8 cellular contexts compared by ENCODE assay signal in the genomic region with DNA sequence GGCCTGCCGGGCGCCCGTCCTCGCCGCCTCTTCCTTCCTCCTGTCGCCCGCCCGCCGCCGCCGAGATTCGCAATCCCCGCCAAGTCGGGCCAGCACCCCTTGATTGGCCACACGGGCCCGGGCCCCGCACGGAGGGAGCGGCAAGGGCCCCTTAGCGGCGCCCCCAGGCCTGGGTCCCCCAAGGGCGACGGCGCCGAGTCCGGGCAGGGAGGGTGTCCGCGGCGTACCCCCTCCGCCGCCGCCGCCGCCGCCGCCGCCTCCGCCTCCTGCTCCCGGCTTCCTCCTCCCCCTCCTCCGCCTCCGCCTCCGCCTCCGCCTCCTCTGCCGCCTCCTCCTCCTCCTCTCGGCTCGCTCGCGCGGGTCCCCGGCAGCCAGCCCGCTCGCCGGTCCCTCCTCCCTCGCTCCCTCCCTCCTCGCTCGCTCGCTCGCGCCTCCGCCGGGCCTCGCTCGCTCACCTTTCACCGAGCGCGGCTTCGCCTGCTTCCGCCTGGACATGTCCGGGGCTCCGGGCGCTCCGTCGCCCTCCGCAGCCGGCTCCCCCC. TPM values are rescaled to one million over a fixed set of nuclear protein-coding genes. Genes with fewer than 3 reads are reported as not detected.
DNase-seq lines count a peak whose midpoint lies in the region; ATAC-seq, FAIRE-seq and TF ChIP-seq lines count a peak whose summit lies in the region.

No MANE protein-coding gene starts in this region.

- no peak for TF ChIP-seq CTCF in cardiac muscle cell (IDR thresholded peaks at IDR 0.05; ENCODE audit: low read depth, low read length)
- TF ChIP-seq CTCF in pancreas (IDR thresholded peaks at IDR 0.05): no peak

- no peaks in the 10 kb centered on the region for H3K36me3 ChIP-seq in CD4-positive, CD25-positive, alpha-beta regulatory T cell (ENCODE audit: control insufficient read depth, insufficient read depth, low read length)
- H3K36me3 ChIP-seq in adipocyte (ENCODE audit: control insufficient read depth, insufficient read depth, low read length, severe bottlenecking) (no peaks in the 10 kb centered on the region), cardiac muscle cell (no peaks in the 10 kb centered on the region), pancreas (no peaks in the 10 kb centered on the region)

- peaks cover 0 to 22% (median 5%) of the 10 kb centered on the region in 4 donors for H3K4me1 Mint-ChIP-seq in CD4-positive, CD25-positive, alpha-beta regulatory T cell

- peak; percentile 31 to 72 (median 44) for DNase-seq in CD4-positive, CD25-positive, alpha-beta regulatory T cell
- DNase-seq in adipocyte (ENCODE audit: low read depth) (peak; percentile 94), cardiac muscle cell (ENCODE audit: low read depth in 1 of 2, low spot score in 1 of 2) (peak; percentile 93 to 94), pancreas (peak; percentile 89 to 96 (median 93))

- H3K27ac Mint-ChIP-seq in CD4-positive, CD25-positive, alpha-beta regulatory T cell: no peak overlapping the region

- TF ChIP-seq EP300 in Ishikawa (IDR thresholded peaks at IDR 0.05; ENCODE audit: borderline replicate concordance): peak; percentile 43; the same call in 1 of the 2 replicates

- peaks cover 41% of the 10 kb centered on the region for H3K4me1 ChIP-seq in CD4-positive, CD25-positive, alpha-beta regulatory T cell (ENCODE audit: control insufficient read depth, insufficient read depth, low read length, poor library complexity, severe bottlenecking)
- peaks cover 25% of the 10 kb centered on the region for H3K4me1 ChIP-seq in adipocyte (ENCODE audit: control insufficient read depth, insufficient read depth, low read length)
- H3K4me1 ChIP-seq in cardiac muscle cell (ENCODE audit: low read depth): peaks cover 30% of the 10 kb centered on the region
- H3K4me1 ChIP-seq in pancreas: no peaks in the 10 kb centered on the region

- TF ChIP-seq RAD21 in Ishikawa (IDR thresholded peaks at IDR 0.05; ENCODE audit: low read depth): no peak

- H3K27me3 Mint-ChIP-seq in CD4-positive, CD25-positive, alpha-beta regulatory T cell: peaks cover 32% of the 10 kb centered on the region

- ATAC-seq in CD4-positive, CD25-positive, alpha-beta regulatory T cell (ENCODE audit: low read depth in 2 of 2): peak; percentile 46 to 53
- ATAC-seq in GM21447 (IDR thresholded peaks at IDR 0.05; ENCODE audit: unreplicated experiment) (peak; percentile 65), SK-N-SH treated with all-trans-retinoic acid at 6 μM for 48 hours (peak; percentile 65), pancreas (peak; percentile 67 to 79 (median 75)), GM18517 (IDR thresholded peaks at IDR 0.05; ENCODE audit: unreplicated experiment) (no peak)

- H3K27me3 ChIP-seq in CD4-positive, CD25-positive, alpha-beta regulatory T cell (ENCODE audit: control insufficient read depth, insufficient read depth, low read length): peaks cover 13% of the 10 kb centered on the region
- no peaks in the 10 kb centered on the region for H3K27me3 ChIP-seq in adipocyte (replicated peaks; ENCODE audit: control insufficient read depth, insufficient read depth, low read length)
- no peaks in the 10 kb centered on the region for H3K27me3 ChIP-seq in cardiac muscle cell
- no peaks in the 10 kb centered on the region for H3K27me3 ChIP-seq in pancreas

- H3K9me3 ChIP-seq in CD4-positive, CD25-positive, alpha-beta regulatory T cell (ENCODE audit: control insufficient read depth in 2 of 2, low read length in 2 of 2): no peaks in the 10 kb centered on the region
- no peaks in the 10 kb centered on the region for H3K9me3 ChIP-seq in adipocyte (ENCODE audit: control insufficient read depth, low read length)
- H3K9me3 ChIP-seq in cardiac muscle cell (ENCODE audit: low read depth): no peaks in the 10 kb centered on the region
- H3K9me3 ChIP-seq in pancreas: no peaks in the 10 kb centered on the region

- H3K27ac ChIP-seq in CD4-positive, CD25-positive, alpha-beta regulatory T cell (ENCODE audit: insufficient read depth, low read length, poor library complexity, severe bottlenecking): no peak overlapping the region
- peak overlapping the region; percentile 83 for H3K27ac ChIP-seq in cardiac muscle cell
- peak overlapping the region; percentile 65 to 92 (median 82) for H3K27ac ChIP-seq in pancreas

- H3K4me3 ChIP-seq in CD4-positive, CD25-positive, alpha-beta regulatory T cell (ENCODE audit: low read depth, low read length): no peak overlapping the region
- H3K4me3 ChIP-seq in adipocyte (ENCODE audit: low read length) (peak overlapping the region; percentile 81), cardiac muscle cell (peak overlapping the region; percentile 99), pancreas (peak overlapping the region; percentile 65 to 76 (median 68))

- peaks cover 0 to 1% (median 0%) of the 10 kb centered on the region in 7 donors for H3K9me3 Mint-ChIP-seq in CD4-positive, CD25-positive, alpha-beta regulatory T cell

- H3K9ac ChIP-seq in adipocyte (ENCODE audit: low read length): peak overlapping the region; percentile 90

- no peak for FAIRE-seq in pancreas (lab: Jason Lieb, UNC)

- H3K36me3 Mint-ChIP-seq in CD4-positive, CD25-positive, alpha-beta regulatory T cell: no peaks in the 10 kb centered on the region

- 0 to 1% methylated on average over 18 to 73 of the region's 75 CpGs for WGBS in pancreas, 2 donors

- H3K4me3 Mint-ChIP-seq in CD4-positive, CD25-positive, alpha-beta regulatory T cell: peak overlapping the region in 3 of 4 donors; percentile 24 to 65 (median 55)

- intact Hi-C loops in pancreas (cut with DNase I): no loop called here

TF ChIP-seq in Ishikawa, 13 proteins besides CTCF, POLR2A, EP300 and RAD21:
- TF ChIP-seq, protein P1, sequence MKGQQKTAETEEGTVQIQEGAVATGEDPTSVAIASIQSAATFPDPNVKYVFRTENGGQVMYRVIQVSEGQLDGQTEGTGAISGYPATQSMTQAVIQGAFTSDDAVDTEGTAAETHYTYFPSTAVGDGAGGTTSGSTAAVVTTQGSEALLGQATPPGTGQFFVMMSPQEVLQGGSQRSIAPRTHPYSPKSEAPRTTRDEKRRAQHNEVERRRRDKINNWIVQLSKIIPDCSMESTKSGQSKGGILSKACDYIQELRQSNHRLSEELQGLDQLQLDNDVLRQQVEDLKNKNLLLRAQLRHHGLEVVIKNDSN (IDR thresholded peaks at IDR 0.05): no peak
- TF ChIP-seq NFIC (IDR thresholded peaks at IDR 0.05): no peak
- TF ChIP-seq EGR1 (IDR thresholded peaks at IDR 0.05): peak; percentile 99
- TF ChIP-seq TAF1 (IDR thresholded peaks at IDR 0.05; ENCODE audit: low read depth): peak; percentile 68; the same call in 1 of the 2 replicates
- TF ChIP-seq ZBTB7A (IDR thresholded peaks at IDR 0.05; ENCODE audit: low read depth): peak; percentile 66; the same call in 1 of the 2 replicates
- TF ChIP-seq YY1 (IDR thresholded peaks at IDR 0.05; ENCODE audit: low read depth): 0 out of 2 replicates have a peak, but pooled peaks have one; percentile 37
- TF ChIP-seq TEAD4 (IDR thresholded peaks at IDR 0.05): peak; percentile 70
- TF ChIP-seq, protein P2, sequence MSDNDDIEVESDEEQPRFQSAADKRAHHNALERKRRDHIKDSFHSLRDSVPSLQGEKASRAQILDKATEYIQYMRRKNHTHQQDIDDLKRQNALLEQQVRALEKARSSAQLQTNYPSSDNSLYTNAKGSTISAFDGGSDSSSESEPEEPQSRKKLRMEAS (IDR thresholded peaks at IDR 0.05): peak; percentile 49
TF ChIP-seq in Ishikawa: peak in this region for 6.

TF ChIP-seq in SK-N-SH treated with all-trans-retinoic acid at 6 μM for 48 hours, 23 proteins besides CTCF, POLR2A, EP300 and RAD21:
- no peak for TF ChIP-seq PPARA (CRISPR knock-in tag; IDR thresholded peaks at IDR 0.05; ENCODE audit: borderline replicate concordance)
- no peak for TF ChIP-seq ZNF565 (CRISPR knock-in tag; conservative IDR thresholded peaks at IDR 0.05; ENCODE audit: low read depth)
- TF ChIP-seq, protein P3, sequence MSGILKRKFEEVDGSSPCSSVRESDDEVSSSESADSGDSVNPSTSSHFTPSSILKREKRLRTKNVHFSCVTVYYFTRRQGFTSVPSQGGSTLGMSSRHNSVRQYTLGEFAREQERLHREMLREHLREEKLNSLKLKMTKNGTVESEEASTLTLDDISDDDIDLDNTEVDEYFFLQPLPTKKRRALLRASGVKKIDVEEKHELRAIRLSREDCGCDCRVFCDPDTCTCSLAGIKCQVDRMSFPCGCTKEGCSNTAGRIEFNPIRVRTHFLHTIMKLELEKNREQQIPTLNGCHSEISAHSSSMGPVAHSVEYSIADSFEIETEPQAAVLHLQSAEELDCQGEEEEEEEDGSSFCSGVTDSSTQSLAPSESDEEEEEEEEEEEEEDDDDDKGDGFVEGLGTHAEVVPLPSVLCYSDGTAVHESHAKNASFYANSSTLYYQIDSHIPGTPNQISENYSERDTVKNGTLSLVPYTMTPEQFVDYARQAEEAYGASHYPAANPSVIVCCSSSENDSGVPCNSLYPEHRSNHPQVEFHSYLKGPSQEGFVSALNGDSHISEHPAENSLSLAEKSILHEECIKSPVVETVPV (CRISPR knock-in tag; IDR thresholded peaks at IDR 0.05): no peak
- TF ChIP-seq, protein P4, sequence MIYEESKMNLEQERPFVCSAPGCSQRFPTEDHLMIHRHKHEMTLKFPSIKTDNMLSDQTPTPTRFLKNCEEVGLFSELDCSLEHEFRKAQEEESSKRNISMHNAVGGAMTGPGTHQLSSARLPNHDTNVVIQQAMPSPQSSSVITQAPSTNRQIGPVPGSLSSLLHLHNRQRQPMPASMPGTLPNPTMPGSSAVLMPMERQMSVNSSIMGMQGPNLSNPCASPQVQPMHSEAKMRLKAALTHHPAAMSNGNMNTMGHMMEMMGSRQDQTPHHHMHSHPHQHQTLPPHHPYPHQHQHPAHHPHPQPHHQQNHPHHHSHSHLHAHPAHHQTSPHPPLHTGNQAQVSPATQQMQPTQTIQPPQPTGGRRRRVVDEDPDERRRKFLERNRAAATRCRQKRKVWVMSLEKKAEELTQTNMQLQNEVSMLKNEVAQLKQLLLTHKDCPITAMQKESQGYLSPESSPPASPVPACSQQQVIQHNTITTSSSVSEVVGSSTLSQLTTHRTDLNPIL (CRISPR knock-in tag; IDR thresholded peaks at IDR 0.05; ENCODE audit: low read depth): no peak
- no peak for TF ChIP-seq TOX (CRISPR knock-in tag; IDR thresholded peaks at IDR 0.05; ENCODE audit: borderline replicate concordance)
- no peak for TF ChIP-seq RARB (CRISPR knock-in tag; IDR thresholded peaks at IDR 0.05)
- no peak for TF ChIP-seq ZC3H10 (CRISPR knock-in tag; IDR thresholded peaks at IDR 0.05)
- TF ChIP-seq GLIS3 (CRISPR knock-in tag; IDR thresholded peaks at IDR 0.05): no peak

RNA-seq across cellular contexts. Expression of a gene that starts 0.6 kb away (rescaled TPM):
- 0.05 TPM for total RNA-seq in CD4-positive, CD25-positive, alpha-beta regulatory T cell
- not detected for polyA plus RNA-seq in CD4-positive, CD25-positive, alpha-beta regulatory T cell
- total RNA-seq in cardiac muscle cell (14.5 and 22.2 TPM in 2 replicates), pancreas (1 to 10 TPM; 2.9 to 5.1 (median 3.2) TPM)
- polyA plus RNA-seq in cardiac muscle cell (12.3 and 15.9 TPM in 2 replicates), pancreas (1 to 10 TPM in 1 of 2 donors, under 1 TPM in 1; 0.61 to 2.4 TPM)

Comparison
In these comparisons a context has a peak if more than half of its experiments do, and no peak if none do; other contexts are left out.
1. DNase-seq: peak in every context shown above with its lines; median percentile 94 in adipocyte; 94 in cardiac muscle cell; 93 in pancreas; 44 in CD4-positive, CD25-positive, alpha-beta regulatory T cell.